In genomic region chr9:108883085-108883484, GRCh38 we compare ENCODE assay signal across 8 cellular contexts. TPM values are rescaled to one million over a fixed set of nuclear protein-coding genes. Genes with fewer than 3 reads are reported as not detected.
"Had no signal": no experiment of that assay in that cellular context is flagged by ENCODE, and none has a peak within 500 bp of the region (broad histone marks: within the 10 kb centered on the region; RNA-seq: fewer than 3 reads in every experiment).

No MANE protein-coding gene starts in this region.

- H3K4me3 ChIP-seq: GM12878 had no signal

- DNase-seq: GDM1, GF-D8 had no signal

- FAIRE-seq: G401.6, GM12878, GM12891, GM12892, GM18507, GM19239 had no signal

- ATAC-seq: GM12878 had no signal

RNA-seq across cellular contexts. Expression of gene ACTL7A, which starts 21.0 kb away (rescaled TPM):
- total RNA-seq: GM12878 had no signal
- polyA plus RNA-seq: GM12878 had no signal

RNA-seq across cellular contexts. Expression of gene ACTL7B, which starts 27.3 kb away (rescaled TPM):
- total RNA-seq: GM12878 had no signal
- polyA plus RNA-seq: GM12878 had no signal
